1 cellular context compared by ENCODE assay signal in the genomic region with DNA sequence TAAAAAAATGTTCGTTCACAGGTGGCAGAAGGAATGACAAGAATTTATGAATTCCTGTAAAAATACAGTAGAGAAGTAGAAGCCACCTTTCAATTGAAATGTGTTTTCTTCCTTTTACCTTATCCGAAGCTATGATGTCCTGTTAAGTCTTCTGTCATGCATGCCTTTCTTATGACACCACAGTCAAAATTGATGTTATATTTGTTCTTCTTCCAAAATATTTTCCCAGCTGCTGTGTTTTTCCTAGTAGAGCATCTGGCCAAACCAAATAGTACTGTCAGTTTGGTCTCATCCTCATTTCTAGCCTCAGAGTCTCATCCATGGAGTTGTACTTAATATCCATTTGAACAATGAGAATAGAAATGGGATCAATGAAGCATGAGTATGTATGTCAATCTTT.
TF ChIP-seq lines count a peak whose summit lies in the region.

No MANE protein-coding gene starts in this region.

TF ChIP-seq in IMR-90, 13 proteins besides CTCF, POLR2A, EP300 and RAD21:
- TF ChIP-seq RCOR1 (IDR thresholded peaks at IDR 0.05; ENCODE audit: insufficient replicate concordance, low read length) (no peak), MXI1 (IDR thresholded peaks at IDR 0.05; ENCODE audit: borderline replicate concordance, low read depth, low read length) (no peak), CEBPB (IDR thresholded peaks at IDR 0.05; ENCODE audit: low read depth, low read length) (no peak), RFX5 (IDR thresholded peaks at IDR 0.05; ENCODE audit: low read depth, low read length) (no peak), BHLHE40 (IDR thresholded peaks at IDR 0.05; ENCODE audit: low read depth, low read length) (no peak)
